8 cellular contexts compared by ENCODE assay signal in the genomic region with DNA sequence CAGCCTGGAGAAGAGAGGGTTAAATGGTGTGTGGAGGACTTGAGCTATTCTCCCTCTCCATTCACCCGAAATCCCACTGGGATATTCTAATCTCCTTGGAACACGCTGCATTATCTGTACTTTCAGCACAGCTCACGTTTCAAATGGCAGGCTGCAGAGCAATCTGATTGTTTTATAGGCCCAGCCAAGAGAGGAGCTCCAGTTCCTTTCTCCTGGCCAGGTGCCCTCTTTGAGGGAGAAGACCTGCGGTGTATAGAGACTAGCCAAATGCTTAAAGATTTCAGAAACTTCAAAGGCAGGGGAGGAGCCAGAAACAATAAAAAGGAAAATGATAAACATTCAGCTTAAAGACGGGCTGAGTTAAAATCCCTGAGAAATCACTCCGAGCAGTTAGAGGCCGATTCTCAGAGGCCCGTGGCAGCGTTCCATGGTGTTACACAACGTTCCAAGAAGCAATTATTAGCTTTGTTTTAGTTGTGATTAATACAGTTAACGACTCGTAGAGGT.
DNase-seq lines count a peak whose midpoint lies in the region; FAIRE-seq and TF ChIP-seq lines count a peak whose summit lies in the region.

No MANE protein-coding gene starts in this region.

- H3K27me3 ChIP-seq in endothelial cell of umbilical vein (ENCODE audit: control insufficient read depth in 2 of 2, insufficient read depth in 2 of 2, low read length in 2 of 2) = no peaks in the 10 kb centered on the region

- H3K36me3 ChIP-seq in endothelial cell of umbilical vein (ENCODE audit: control insufficient read depth in 2 of 2, extremely low read depth in 1 of 2, insufficient read depth in 2 of 2, low read length in 2 of 2) = no peaks in the 10 kb centered on the region
- H3K36me3 ChIP-seq in OCI-LY7 (ENCODE audit: insufficient read depth, low read length) = no peaks in the 10 kb centered on the region

- H3K79me2 ChIP-seq in endothelial cell of umbilical vein (ENCODE audit: control insufficient read depth, insufficient read depth, low read length) (no peaks in the 10 kb centered on the region), OCI-LY7 (ENCODE audit: insufficient read depth, low read depth, low read length) (no peaks in the 10 kb centered on the region)

- TF ChIP-seq POLR2A in endothelial cell of umbilical vein (IDR thresholded peaks at IDR 0.05; ENCODE audit: low read depth, low read length) = no peak

- peaks cover 55% of the 10 kb centered on the region for H3K4me1 ChIP-seq in endothelial cell of umbilical vein (ENCODE audit: control insufficient read depth, extremely low read depth, insufficient read depth, low read length)
- no peaks in the 10 kb centered on the region for H3K4me1 ChIP-seq in OCI-LY7 (ENCODE audit: insufficient read depth, low read length, poor library complexity, severe bottlenecking)

- CTCF ChIA-PET in endothelial cell of umbilical vein (lab: Charles Lee) (interaction anchor here (0.9 to 4.4 kb wide), 7 partner anchors 12 to 588 kb away, joined by 3 to 17 read pairs (median 4); no protein-coding TSS in a partner anchor), OCI-LY7 (lab: Charles Lee; ENCODE audit: unreplicated experiment) (no interaction called here)

- peak; percentile 76 for FAIRE-seq in endothelial cell of umbilical vein (lab: Jason Lieb, UNC)

- H3K27ac ChIP-seq in endothelial cell of umbilical vein (ENCODE audit: insufficient read depth, low read depth, low read length) (peak overlapping the region; percentile 23), OCI-LY7 (ENCODE audit: low read depth, low read length, poor library complexity, severe bottlenecking) (no peak overlapping the region)

- TF ChIP-seq CTCF in endothelial cell of umbilical vein (IDR thresholded peaks at IDR 0.05; ENCODE audit: extremely low read depth in 1 of 2, insufficient read depth in 1 of 2, low read depth in 1 of 2, low read length in 2 of 2) = no peak
- TF ChIP-seq CTCF in OCI-LY7 (conservative IDR thresholded peaks at IDR 0.05; ENCODE audit: low read length) = no peak

- no peaks in the 10 kb centered on the region for H3K9me2 ChIP-seq in OCI-LY7 (ENCODE audit: insufficient read depth, low read length)

- no peak overlapping the region for H3K4me3 ChIP-seq in endothelial cell of umbilical vein (replicated peaks in 1 of 3; ENCODE audit: insufficient read depth in 1 of 3, low read depth in 1 of 3, low read length in 3 of 3)
- H3K4me3 ChIP-seq in OCI-LY7 (ENCODE audit: low read depth, low read length, poor library complexity, severe bottlenecking) = no peak overlapping the region

- DNase-seq in A172 (ENCODE audit: low spot score) (peak; percentile 47), NCI-H2029 (lab: John Stamatoyannopoulos, UW) (peak; percentile 4), endothelial cell of umbilical vein (ENCODE audit: low read depth, low spot score) (peak; percentile 75), myocyte (ENCODE audit: low read depth) (peak; percentile 69), GDM1 (lab: John Stamatoyannopoulos, UW) (no peak), OCI-LY7 (ENCODE audit: low spot score) (no peak), NCI-H510A treated with DMSO at 0.1 percent for 48 hours (lab: John Stamatoyannopoulos, UW) (no peak)
- no peak for DNase-seq in stimulated activated CD4-positive, alpha-beta T cell treated with anti-CD3 and anti-CD28 coated beads, Interleukin-4, amount 100 ng/mL, for 1 hour

- H4K20me1 ChIP-seq in endothelial cell of umbilical vein (replicated peaks; ENCODE audit: control insufficient read depth, extremely low read depth, insufficient read depth, low read length) (no peaks in the 10 kb centered on the region), OCI-LY7 (ENCODE audit: insufficient read depth, low read length) (no peaks in the 10 kb centered on the region)

- no TSS peak for BruUV-seq in endothelial cell of umbilical vein (replicated peaks; lab: Mats Ljungman, UMichigan)
- no TSS peak for BruUV-seq in OCI-LY7 (replicated peaks; lab: Mats Ljungman, UMichigan)

- no peaks in the 10 kb centered on the region for H3K9me1 ChIP-seq in endothelial cell of umbilical vein (replicated peaks; ENCODE audit: control insufficient read depth, extremely low read depth, insufficient read depth, low read length)

- no peaks in the 10 kb centered on the region for H3K9me3 ChIP-seq in endothelial cell of umbilical vein (replicated peaks; ENCODE audit: control insufficient read depth, insufficient read depth, low read length)
- no peaks in the 10 kb centered on the region for H3K9me3 ChIP-seq in OCI-LY7 (ENCODE audit: low read length)

- dilution Hi-C loops in endothelial cell of umbilical vein (cut with MboI; ENCODE audit: extremely low pct_ligation_motif_present, low sequenced_read_pairs) = no loop called here

- POLR2A ChIA-PET in endothelial cell of umbilical vein (lab: Charles Lee) (no interaction called here), OCI-LY7 (lab: Charles Lee) (no interaction called here)

- intact Hi-C loops in endothelial cell of umbilical vein (cut with micrococcal nuclease) (loop anchor here (2.0 to 10.0 kb wide), 2 partner anchors 221 to 409 kb away; no protein-coding TSS in a partner anchor), OCI-LY7 (cut with micrococcal nuclease; ENCODE audit: unreplicated experiment) (no loop called here)

- peak overlapping the region; percentile 23 for H3K9ac ChIP-seq in endothelial cell of umbilical vein (replicated peaks; ENCODE audit: extremely low read depth, insufficient read depth, low read length)

- peak overlapping the region; percentile 77 for H2AFZ ChIP-seq in endothelial cell of umbilical vein (ENCODE audit: low read depth, low read length)
- H2AFZ ChIP-seq in OCI-LY7 (ENCODE audit: low read length) = no peak overlapping the region

- peak overlapping the region; percentile 46 for H3K4me2 ChIP-seq in endothelial cell of umbilical vein (ENCODE audit: insufficient read depth, low read length)
- H3K4me2 ChIP-seq in OCI-LY7 (ENCODE audit: low read length) = no peak overlapping the region

TF ChIP-seq in endothelial cell of umbilical vein, 7 proteins besides CTCF, POLR2A, EP300 and RAD21:
- no peak for TF ChIP-seq GATA2 (IDR thresholded peaks at IDR 0.05; ENCODE audit: insufficient read depth, insufficient read length, low read depth, low read length)
- TF ChIP-seq POLR2AphosphoS5 (IDR thresholded peaks at IDR 0.05; ENCODE audit: insufficient read depth, low read depth, low read length) = no peak
- TF ChIP-seq MYC (IDR thresholded peaks at IDR 0.05; ENCODE audit: low read depth, low read length) = no peak
- TF ChIP-seq JUN (IDR thresholded peaks at IDR 0.05; ENCODE audit: borderline replicate concordance, insufficient read depth, insufficient read length, low read depth) = no peak
- TF ChIP-seq EZH2 (IDR thresholded peaks at IDR 0.05; ENCODE audit: borderline replicate concordance, low read depth, low read length, severe bottlenecking) = no peak
- TF ChIP-seq FOS (IDR thresholded peaks at IDR 0.05; ENCODE audit: borderline replicate concordance, insufficient read depth, low read length) = no peak
- TF ChIP-seq, protein P1, sequence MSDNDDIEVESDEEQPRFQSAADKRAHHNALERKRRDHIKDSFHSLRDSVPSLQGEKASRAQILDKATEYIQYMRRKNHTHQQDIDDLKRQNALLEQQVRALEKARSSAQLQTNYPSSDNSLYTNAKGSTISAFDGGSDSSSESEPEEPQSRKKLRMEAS (IDR thresholded peaks at IDR 0.05; ENCODE audit: insufficient read depth, insufficient read length) = no peak

Comparison
In these comparisons a context has a peak if more than half of its experiments do, and no peak if none do; other contexts are left out.
1. DNase-seq: peak in A172 (single experiment), NCI-H2029 (single experiment), endothelial cell of umbilical vein (single experiment) and myocyte (single experiment); none in stimulated activated CD4-positive, alpha-beta T cell treated with anti-CD3 and anti-CD28 coated beads, Interleukin-4, amount 100 ng/mL, for 1 hour (single experiment), GDM1 (single experiment), OCI-LY7 (single experiment) and NCI-H510A treated with DMSO at 0.1 percent for 48 hours (single experiment).